16 cellular contexts compared by ENCODE assay signal in the genomic region with DNA sequence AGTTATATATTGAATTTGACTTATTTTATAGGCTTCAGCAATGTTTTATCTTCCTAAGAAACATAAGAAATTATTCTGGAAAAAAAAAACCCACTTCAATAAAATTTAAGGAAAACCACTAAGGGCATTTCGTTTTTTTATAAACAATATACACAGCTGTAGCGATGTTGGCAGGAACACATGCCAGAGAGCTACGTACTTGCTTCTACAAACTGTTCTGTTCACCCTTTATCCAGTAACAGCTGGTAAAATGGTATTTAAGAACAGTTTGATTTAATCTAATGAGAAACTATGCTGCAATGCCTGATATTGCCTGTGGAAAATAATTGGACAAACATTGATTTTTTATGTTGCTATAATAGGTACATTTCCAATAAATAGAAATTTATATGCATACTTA.
DNase-seq lines count a peak whose midpoint lies in the region; ATAC-seq lines count a peak whose summit lies in the region.
"Had no signal": no experiment of that assay in that cellular context is flagged by ENCODE, and none has a peak within 500 bp of the region (broad histone marks: within the 10 kb centered on the region; RNA-seq: fewer than 3 reads in every experiment).

No MANE protein-coding gene starts in this region.

- DNase-seq in SJCRH30 (peak; percentile 8 to 25), brain pericyte (ENCODE audit: low read depth, low spot score) (peak; percentile 20), fibroblast of peridontal ligament (ENCODE audit: extremely low read depth) (peak; percentile 39), DMS 273 treated with DMSO at 0.1 percent for 48 hours (lab: John Stamatoyannopoulos, UW) (no peak), Right ventricle myocardium superior (no peak), NCI-H2107 treated with DMSO at 0.1 percent for 48 hours (lab: John Stamatoyannopoulos, UW; ENCODE audit: unreplicated experiment) (no peak)
- DNase-seq: ACHN; BE2C; C1 segment of cervical spinal cord; CD4-positive, CD25-positive, alpha-beta regulatory T cell; CD8-positive, alpha-beta memory T cell; COR-L47; GM23248; HCEC 1CT; IMR-90 had no signal

- intact Hi-C loops in Right ventricle myocardium superior (cut with DNase I), result no loop called here

- H3K4me1 ChIP-seq in SJCRH30, result peaks cover 3% of the 10 kb centered on the region; the same call in 1 of the 2 replicates
- H3K4me1 ChIP-seq: BE2C had no signal

- H3K4me3 ChIP-seq in SJCRH30, result no peak overlapping the region
- H3K4me3 ChIP-seq: GM23248 had no signal

- ATAC-seq in Right ventricle myocardium superior (ENCODE audit: poor library complexity) (no peak), HG02759 (IDR thresholded peaks at IDR 0.05; ENCODE audit: unreplicated experiment) (no peak)

- peaks cover 5% of the 10 kb centered on the region; the same call in 1 of the 2 replicates for H3K9me3 ChIP-seq in SJCRH30 (replicated peaks)
- H3K9me3 ChIP-seq: BE2C had no signal

- no peak overlapping the region for H3K27ac ChIP-seq in SJCRH30
- H3K27ac ChIP-seq: GM23248 had no signal

- no peaks in the 10 kb centered on the region for H3K36me3 ChIP-seq in SJCRH30
- H3K36me3 ChIP-seq: BE2C had no signal

- H3K27me3 ChIP-seq in SJCRH30, result no peaks in the 10 kb centered on the region
- H3K27me3 ChIP-seq: BE2C had no signal

Comparison
In these comparisons a context has a peak if more than half of its experiments do, and no peak if none do; other contexts are left out.
1. DNase-seq: peak in SJCRH30 (2 of 2), brain pericyte (single experiment) and fibroblast of peridontal ligament (single experiment); none in DMS 273 treated with DMSO at 0.1 percent for 48 hours (single experiment), Right ventricle myocardium superior (single experiment) and NCI-H2107 treated with DMSO at 0.1 percent for 48 hours (single experiment).